15 cellular contexts compared by ENCODE assay signal in the genomic region with DNA sequence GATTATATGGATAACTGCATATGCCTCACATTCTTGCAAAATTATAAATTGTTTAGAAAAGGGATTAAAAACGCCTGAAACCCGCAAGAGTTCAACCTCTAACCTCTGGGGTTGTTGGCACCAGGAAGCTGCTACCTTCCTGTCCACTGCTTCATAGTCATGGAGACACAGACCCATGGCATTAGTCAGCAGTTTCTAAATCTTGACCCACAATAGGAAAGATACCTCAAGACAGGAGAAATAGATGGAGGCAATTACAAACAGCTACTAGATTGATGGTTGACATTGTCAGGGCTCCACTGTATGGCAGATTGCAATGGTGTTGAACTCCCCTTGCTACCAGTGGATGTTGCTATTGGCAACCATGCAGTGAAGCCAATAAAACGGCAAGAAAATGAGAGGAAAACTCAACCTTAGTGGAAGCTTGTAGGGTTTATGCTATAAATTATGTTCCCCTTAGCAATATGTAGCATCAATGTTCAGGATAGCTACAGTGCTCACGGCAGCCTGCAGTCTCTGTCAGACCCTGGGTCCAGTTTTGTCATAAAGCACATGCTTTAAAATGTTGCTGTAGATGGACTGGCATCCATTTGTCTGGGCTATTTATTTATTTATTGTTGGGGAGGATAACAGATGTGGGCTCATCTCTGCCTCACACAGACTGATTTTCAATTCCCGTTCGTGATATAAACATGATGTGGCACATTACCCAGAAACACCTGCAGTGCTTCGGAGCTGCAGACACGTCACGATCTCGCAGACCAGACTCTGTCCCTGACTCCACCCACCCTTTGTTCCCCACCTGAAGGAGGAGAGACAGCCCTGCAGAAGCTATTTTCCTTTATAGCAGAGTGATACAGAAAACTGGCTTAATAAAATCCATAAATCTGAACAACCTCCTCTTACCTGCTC.
DNase-seq lines count a peak whose midpoint lies in the region; ATAC-seq, FAIRE-seq and TF ChIP-seq lines count a peak whose summit lies in the region.
"Had no signal": no experiment of that assay in that cellular context is flagged by ENCODE, and none has a peak within 500 bp of the region (broad histone marks: within the 10 kb centered on the region; RNA-seq: fewer than 3 reads in every experiment).

No MANE protein-coding gene starts in this region.

- H3K4me2 ChIP-seq in A549, result no peak overlapping the region

- H3K4me1 ChIP-seq in A549, result no peaks in the 10 kb centered on the region
- H3K4me1 ChIP-seq: right atrium auricular region had no signal

- H3K4me3 Mint-ChIP-seq in brain, result peak overlapping the region in 3 of 5 experiments; percentile 41 to 62 (median 56)
- H3K4me3 Mint-ChIP-seq: activated T-helper 17 cell treated with anti-CD3 and anti-CD28 coated beads, Interleukin-2, amount 50 U/mL, for 72 hours; central memory CD8-positive, alpha-beta T cell had no signal

- no peaks in the 10 kb centered on the region for H3K9me3 Mint-ChIP-seq in brain
- H3K9me3 Mint-ChIP-seq: activated T-helper 17 cell treated with anti-CD3 and anti-CD28 coated beads, Interleukin-2, amount 50 U/mL, for 72 hours; central memory CD8-positive, alpha-beta T cell had no signal

- ATAC-seq in A549, result peak in 1 of 2 experiments; percentile 27; a peak in 2 of 6 replicates
- ATAC-seq: activated T-helper 17 cell treated with anti-CD3 and anti-CD28 coated beads, Interleukin-2, amount 50 U/mL, for 72 hours had no signal

- DNase-seq in A549 (ENCODE audit: low read depth in 1 of 2, low spot score in 1 of 2) (peak in 1 of 2 experiments; percentile 7), H4 (ENCODE audit: low spot score) (peak; percentile 13), NCI-H2227 (lab: John Stamatoyannopoulos, UW; ENCODE audit: unreplicated experiment) (peak; percentile 93), islet precursor cell (no peak), SKM-1 (lab: John Stamatoyannopoulos, UW; ENCODE audit: unreplicated experiment) (no peak), MV-4-11 (lab: John Stamatoyannopoulos, UW) (no peak), CD1c-positive myeloid dendritic cell (ENCODE audit: extremely low spot score) (no peak)
- DNase-seq: NCI-H226 had no signal

- no peaks in the 10 kb centered on the region for H3K36me3 Mint-ChIP-seq in brain

- POLR2A ChIA-PET in A549 (lab: Yijun Ruan, JAX), result no interaction called here

- no peak overlapping the region for H3K27ac ChIP-seq in A549
- H3K27ac ChIP-seq: BLaER1 treated with 17β-estradiol and CSF1 and Interleukin-3, amounts not matched to agents 10 nM and 100 nM; right atrium auricular region had no signal

- TF ChIP-seq CTCF in A549 (IDR thresholded peaks at IDR 0.05) (no peak), brain (conservative IDR thresholded peaks at IDR 0.05) (no peak)

- CTCF ChIA-PET in A549 (lab: Yijun Ruan, JAX), result interaction anchor here (1.1 to 1.3 kb wide), 2 partner anchors 99 to 211 kb away, joined by 3 to 4 read pairs; no protein-coding TSS in a partner anchor

- peak overlapping the region; percentile 34 to 98 (median 91) for H3K27ac Mint-ChIP-seq in brain
- H3K27ac Mint-ChIP-seq: activated T-helper 17 cell treated with anti-CD3 and anti-CD28 coated beads, Interleukin-2, amount 50 U/mL, for 72 hours had no signal

- H3K4me3 ChIP-seq in A549, result no peak overlapping the region
- H3K4me3 ChIP-seq: BLaER1 treated with 17β-estradiol and CSF1 and Interleukin-3, amounts not matched to agents 10 nM and 100 nM; right atrium auricular region had no signal

- TF ChIP-seq EP300 in A549 (IDR thresholded peaks at IDR 0.05), result no peak

- no peak for TF ChIP-seq RAD21 in A549 (conservative IDR thresholded peaks at IDR 0.05 in 1 of 2, IDR thresholded peaks at IDR 0.05 in 1 of 2)

- H3K27me3 Mint-ChIP-seq in brain, result no peaks in the 10 kb centered on the region

- FAIRE-seq in A549 (lab: Jason Lieb, UNC), result no peak
- FAIRE-seq: frontal cortex, GM18507 had no signal

- peaks cover 80% of the 10 kb centered on the region for H3K4me1 Mint-ChIP-seq in brain
- H3K4me1 Mint-ChIP-seq: activated T-helper 17 cell treated with anti-CD3 and anti-CD28 coated beads, Interleukin-2, amount 50 U/mL, for 72 hours; central memory CD8-positive, alpha-beta T cell had no signal

- WGBS in A549 (ENCODE audit: missing lambda C conversion rate), result 66% methylated on average over 10 of the region's 10 CpGs

- H3K9me3 ChIP-seq in A549, result no peaks in the 10 kb centered on the region
- H3K9me3 ChIP-seq: right atrium auricular region had no signal

- no peak for TF ChIP-seq POLR2A in A549 (IDR thresholded peaks at IDR 0.05; ENCODE audit: low read length)

TF ChIP-seq in A549, 52 proteins besides CTCF, POLR2A, EP300 and RAD21:
- TF ChIP-seq RNF2 (IDR thresholded peaks at IDR 0.05; ENCODE audit: borderline replicate concordance, low read depth) (no peak), NPAS2 (CRISPR knock-in tag; IDR thresholded peaks at IDR 0.05; ENCODE audit: borderline replicate concordance) (no peak), MAFK (IDR thresholded peaks at IDR 0.05; ENCODE audit: partially characterized antibody) (peak; percentile 12)
TF ChIP-seq in A549: peak in this region for 1.

Comparison
In these comparisons a context has a peak if more than half of its experiments do, and no peak if none do; other contexts are left out.
1. DNase-seq: peak in H4 (single experiment) and NCI-H2227 (single experiment); none in islet precursor cell (single experiment), SKM-1 (single experiment), MV-4-11 (single experiment) and CD1c-positive myeloid dendritic cell (single experiment).